ENCODE assay signal across 8 cellular contexts in genomic region chr3:159741281-159741680, GRCh38.
"Had no signal": no experiment of that assay in that cellular context is flagged by ENCODE, and none has a peak within 500 bp of the region (broad histone marks: within the 10 kb centered on the region; RNA-seq: fewer than 3 reads in every experiment).

No MANE protein-coding gene starts in this region.

- DNase-seq: GM23248, GOT3, H9, HCEC 1CT, KBM-7 had no signal

- H3K9ac ChIP-seq: GM23248, KMS-11 had no signal

- H2AFZ ChIP-seq: GM23248 had no signal

- H3K4me2 ChIP-seq: KMS-11 had no signal

- H3K4me3 ChIP-seq: GM23248 had no signal

- H3K27ac ChIP-seq: GM23248, KMS-11 had no signal

- FAIRE-seq: H54, HTR-8/SVneo had no signal
